8 cellular contexts compared by ENCODE assay signal in the genomic region with DNA sequence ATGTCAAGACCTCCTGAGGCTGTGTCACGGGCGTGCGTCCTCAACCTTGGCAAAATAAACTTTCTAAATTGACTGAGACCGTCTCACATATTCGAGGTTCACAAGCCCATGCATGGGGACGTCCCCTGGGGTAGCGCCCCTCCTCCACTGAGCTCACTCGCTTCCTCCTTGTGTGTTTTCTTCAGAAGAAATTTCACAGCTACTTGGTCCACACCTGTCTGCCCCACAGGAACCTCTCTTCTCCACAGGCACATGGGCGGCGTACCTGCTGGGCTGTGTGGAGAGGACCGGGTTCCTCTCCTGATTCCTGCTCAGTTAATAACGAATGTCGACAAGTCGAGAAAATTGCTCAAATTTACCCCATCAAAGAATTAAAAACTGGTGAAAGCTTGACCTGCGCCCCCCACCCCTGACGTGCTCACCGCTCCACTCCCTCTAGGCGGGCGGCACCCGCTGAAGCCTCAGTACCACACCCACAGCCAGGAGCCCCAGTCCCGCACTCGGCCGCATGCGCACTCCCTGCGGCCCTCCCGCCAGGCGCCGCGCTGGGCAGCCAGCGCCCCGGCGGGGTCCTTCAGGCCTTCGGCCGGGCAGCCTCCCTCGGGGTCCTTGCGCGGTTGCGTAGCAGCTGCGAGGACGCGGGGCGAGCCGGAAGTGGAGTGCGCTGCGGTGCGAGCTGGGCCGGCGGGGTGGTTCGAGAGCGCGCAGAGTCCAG. TPM values are rescaled to one million over a fixed set of nuclear protein-coding genes. Genes with fewer than 3 reads are reported as not detected.
DNase-seq lines count a peak whose midpoint lies in the region; ATAC-seq and TF ChIP-seq lines count a peak whose summit lies in the region.
"Not testable (repeated sequence)": the region's sequence is repeated elsewhere in the genome, so short reads cannot be mapped to it uniquely, and the experiment has no call there.

TSS of gene RABL2A (plus strand) at position 651 of the 715 bp plus-strand sequence. CDS start 1,341 bp downstream, outside the sequence.

- H3K4me3 Mint-ChIP-seq in MCF 10A (ENCODE audit: unreplicated experiment) = peak within 1 kb of the TSS; percentile 87

- not testable (repeated sequence) for H3K27me3 Mint-ChIP-seq in MCF 10A (ENCODE audit: insufficient read depth, unreplicated experiment)

- H3K79me1 ChIP-seq in trophoblast cell (ENCODE audit: low read length) = not testable (repeated sequence)

- peaks cover 16% of the 10 kb centered on the region for H3K36me3 Mint-ChIP-seq in MCF 10A (ENCODE audit: insufficient read depth, unreplicated experiment)

- CTCF ChIA-PET in MCF 10A (lab: Yijun Ruan, JAX) = not testable (repeated sequence)

- DNase-seq in ELF-1 (ENCODE audit: low read depth, low spot score) (peak; percentile 93), HT-29 (ENCODE audit: low spot score) (peak; percentile 76), MCF 10A (ENCODE audit: unreplicated experiment) (peak; percentile 74), hepatic stellate cell (ENCODE audit: low spot score) (peak; percentile 75), trophoblast cell (peak; percentile 70 to 87), stomach (peak; percentile 88)
- peak; percentile 83 for DNase-seq in activated CD4-positive, alpha-beta T cell treated with anti-CD3 and anti-CD28 coated beads for 1 hour

- TF ChIP-seq POLR2A in stomach (IDR thresholded peaks at IDR 0.05) = not testable (repeated sequence)

- H2AFZ ChIP-seq in trophoblast cell (ENCODE audit: insufficient read depth, low read length, poor library complexity) = peak within 1 kb of the TSS; percentile 41

- H4K91ac ChIP-seq in trophoblast cell (ENCODE audit: low read depth, low read length) = not testable (repeated sequence)

- H3K14ac ChIP-seq in trophoblast cell (ENCODE audit: low read length) = not testable (repeated sequence)

- peak within 1 kb of the TSS; percentile 53 for H3K18ac ChIP-seq in trophoblast cell (ENCODE audit: low read length)

- not testable (repeated sequence) for H3K27me3 ChIP-seq in trophoblast cell (ENCODE audit: insufficient read depth, low read length); stomach

- ATAC-seq in GM21786 (IDR thresholded peaks at IDR 0.05; ENCODE audit: unreplicated experiment) = peak; percentile 92

- H2BK120ac ChIP-seq in trophoblast cell (ENCODE audit: insufficient read depth, low read length, poor library complexity) = not testable (repeated sequence)

- H2BK12ac ChIP-seq in trophoblast cell (ENCODE audit: low read length) = not testable (repeated sequence)

- not testable (repeated sequence) for H3K4me1 Mint-ChIP-seq in MCF 10A (ENCODE audit: insufficient read depth, unreplicated experiment)

- not testable (repeated sequence) for H2AK5ac ChIP-seq in trophoblast cell (ENCODE audit: low read length)

- not testable (repeated sequence) for H2BK5ac ChIP-seq in trophoblast cell (ENCODE audit: low read depth, low read length, poor library complexity)

- not testable (repeated sequence) for H3K9me3 ChIP-seq in trophoblast cell (ENCODE audit: insufficient read depth, low read depth, low read length); stomach

- peak within 1 kb of the TSS; percentile 85 for H4K8ac ChIP-seq in trophoblast cell (ENCODE audit: low read depth, low read length)

- H3K27ac ChIP-seq in trophoblast cell (ENCODE audit: low read depth, low read length) = not testable (repeated sequence)
- H3K27ac ChIP-seq in stomach = peak within 1 kb of the TSS in 4 of 5 donors; percentile 38 to 66 (median 50)

- BruUV-seq in MCF 10A (replicated peaks; lab: Mats Ljungman, UMichigan) = TSS peak; percentile 87

- H3K79me2 ChIP-seq in trophoblast cell (ENCODE audit: control insufficient read depth, insufficient read depth, low read length, poor library complexity) = not testable (repeated sequence)

- H4K12ac ChIP-seq in trophoblast cell (ENCODE audit: low read depth, low read length) = not testable (repeated sequence)

- POLR2A ChIA-PET in MCF 10A (lab: Yijun Ruan, JAX) = not testable (repeated sequence)

- TF ChIP-seq EP300 in stomach (IDR thresholded peaks at IDR 0.05) = not testable (repeated sequence)

- not testable (repeated sequence) for H3K4ac ChIP-seq in trophoblast cell (ENCODE audit: low read depth, low read length)

- not testable (repeated sequence) for H3K9me3 Mint-ChIP-seq in MCF 10A (ENCODE audit: unreplicated experiment)

- peak within 1 kb of the TSS; percentile 69 for H3K4me2 ChIP-seq in trophoblast cell (ENCODE audit: low read length)

- peak within 1 kb of the TSS; percentile 80 for H3K9ac ChIP-seq in trophoblast cell (ENCODE audit: low read length)

- H3K4me3 ChIP-seq in trophoblast cell (ENCODE audit: low read depth, low read length) (peak within 1 kb of the TSS; percentile 75), stomach (peak within 1 kb of the TSS; percentile 42 to 57 (median 54))

- H3K36me3 ChIP-seq in trophoblast cell (ENCODE audit: control insufficient read depth in 1 of 2, insufficient read depth in 2 of 2, low read length in 2 of 2) = not testable (repeated sequence)
- H3K36me3 ChIP-seq in stomach = peaks cover 0 to 18% (median 9%) of the 10 kb centered on the region in 4 donors

- WGBS in trophoblast cell (ENCODE audit: extremely low coverage, insufficient coverage, insufficient read length) = no CpG with 5 or more reads among the region's 51 CpGs
- WGBS in stomach, 5 donors = 0% methylated on average over 8 to 38 of the region's 51 CpGs

- H3K4me1 ChIP-seq in trophoblast cell (ENCODE audit: control insufficient read depth in 1 of 2, insufficient read depth in 2 of 2, low read length in 2 of 2) = not testable (repeated sequence)
- H3K4me1 ChIP-seq in stomach = peaks cover 0 to 12% (median 4%) of the 10 kb centered on the region in 4 donors

- TF ChIP-seq CTCF in MCF 10A (IDR thresholded peaks at IDR 0.05; ENCODE audit: unreplicated experiment); stomach (IDR thresholded peaks at IDR 0.05): not testable (repeated sequence)

- H3K23ac ChIP-seq in trophoblast cell (ENCODE audit: low read length) = not testable (repeated sequence)

- intact Hi-C loops in MCF 10A (cut with micrococcal nuclease); stomach (cut with DNase I; ENCODE audit: low total_unique reads): not testable (repeated sequence)

- peak within 1 kb of the TSS; percentile 67 for H3K27ac Mint-ChIP-seq in MCF 10A (ENCODE audit: low read depth, unreplicated experiment)

RNA-seq across cellular contexts. Expression of gene RABL2A, which starts in this region (rescaled TPM):
- total RNA-seq in HT-29 (2014; rRNA removed; shearing (Covaris generic)) = 4.3 and 10.7 TPM in 2 replicates
- 17.6 and 24.0 TPM in 2 replicates for total RNA-seq in MCF 10A (2022)
- 9.0 and 9.4 TPM in 2 replicates for polyA plus RNA-seq in trophoblast cell (2013)
- 10 to 100 TPM in 2 of 5 donors, 1 to 10 TPM in 3; 4.5 to 14.1 (median 5.2) TPM for total RNA-seq in stomach
- 10 to 100 TPM in 2 of 3 donors, 1 to 10 TPM in 1; 5.5 to 10.4 (median 10.4) TPM for polyA plus RNA-seq in stomach
